In the genomic region with DNA sequence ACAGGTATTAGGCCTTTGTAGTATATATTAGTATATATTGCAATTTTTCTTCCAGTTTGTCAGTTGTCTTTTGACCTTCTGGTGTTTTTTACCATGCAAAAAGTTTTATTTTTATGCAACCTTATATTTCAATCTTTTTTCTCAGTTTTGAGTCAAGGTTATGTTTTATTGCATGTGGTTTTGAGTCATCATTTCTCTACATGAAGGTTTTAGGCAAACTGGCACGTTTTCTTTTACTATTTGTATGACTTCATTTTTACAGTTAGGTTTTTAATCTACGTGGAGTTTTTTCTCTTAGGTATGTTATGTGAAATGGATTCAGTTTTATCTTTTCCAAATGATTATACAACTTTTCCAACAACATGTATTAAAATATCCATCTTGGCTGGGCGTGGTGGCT, we compare ENCODE assay signal across 26 cellular contexts.
"Had no signal": no experiment of that assay in that cellular context is flagged by ENCODE, and none has a peak within 500 bp of the region (broad histone marks: within the 10 kb centered on the region; RNA-seq: fewer than 3 reads in every experiment).

No MANE protein-coding gene starts in this region.

- H3K27ac ChIP-seq: coronary artery, esophagus muscularis mucosa, foreskin keratinocyte, gastroesophageal sphincter, heart left ventricle, hepatocyte, left lung, neural progenitor cell, prostate gland, right atrium auricular region, transverse colon, upper lobe of right lung, uterus had no signal

- H3K4me3 Mint-ChIP-seq: mesothelial cell of epicardium; naive B cell; natural killer cell treated with Interleukin-12 subunit alpha and Interleukin-12 subunit beta and Interleukin-15 and Interleukin-18, amount 100 ng/mL, for 72 hours; neural progenitor cell; stimulated activated naive B cell treated with anti-CD40 and anti-IgM and Interleukin-4, amounts not matched to agents 10 μg/mL and 1 μg/mL and 100 μg/mL, for 72 hours; stimulated activated naive CD8-positive, alpha-beta T cell treated with anti-CD3 and anti-CD28 coated beads, Interleukin-15, Interleukin-2, amounts not matched to agents 100 ng/mL and 50 ng/mL, for 24 hours had no signal

- H3K36me3 ChIP-seq: esophagus muscularis mucosa, gastroesophageal sphincter, heart left ventricle, left lung, neural progenitor cell, prostate gland, right atrium auricular region, transverse colon, upper lobe of right lung, uterus had no signal

- H3K36me3 Mint-ChIP-seq: mesothelial cell of epicardium; naive B cell; natural killer cell treated with Interleukin-12 subunit alpha and Interleukin-12 subunit beta and Interleukin-15 and Interleukin-18, amount 100 ng/mL, for 72 hours; neural progenitor cell; stimulated activated naive B cell treated with anti-CD40 and anti-IgM and Interleukin-4, amounts not matched to agents 10 μg/mL and 1 μg/mL and 100 μg/mL, for 72 hours had no signal

- H3K4me2 ChIP-seq: hepatocyte, neural progenitor cell had no signal

- H3K27ac Mint-ChIP-seq: mesothelial cell of epicardium; naive B cell; natural killer cell treated with Interleukin-12 subunit alpha and Interleukin-12 subunit beta and Interleukin-15 and Interleukin-18, amount 100 ng/mL, for 72 hours; neural progenitor cell; stimulated activated naive B cell treated with anti-CD40 and anti-IgM and Interleukin-4, amounts not matched to agents 10 μg/mL and 1 μg/mL and 100 μg/mL, for 72 hours; stimulated activated naive CD8-positive, alpha-beta T cell treated with anti-CD3 and anti-CD28 coated beads, Interleukin-15, Interleukin-2, amounts not matched to agents 100 ng/mL and 50 ng/mL, for 24 hours had no signal

- DNase-seq: dermis blood vessel endothelial cell; effector memory CD4-positive, alpha-beta T cell; foreskin keratinocyte; heart left ventricle; left cardiac atrium; left lung; mesenchymal stem cell; mucosa of descending colon; naive B cell; nucleus accumbens; stimulated activated CD4-positive, alpha-beta T cell treated with anti-CD3 and anti-CD28 coated beads, Interleukin-4, amount 100 ng/mL, for 4 hours; stimulated activated naive B cell treated with anti-CD40 and anti-IgM and Interleukin-4, amounts not matched to agents 10 μg/mL and 1 μg/mL and 100 μg/mL, for 72 hours; transverse colon; upper lobe of right lung; uterus had no signal

- H3K9ac ChIP-seq: neural progenitor cell had no signal

- H3K79me2 ChIP-seq: hepatocyte had no signal

- H3K4me1 ChIP-seq: esophagus muscularis mucosa, foreskin keratinocyte, gastroesophageal sphincter, heart left ventricle, left lung, neural progenitor cell, prostate gland, right atrium auricular region, transverse colon, upper lobe of right lung, uterus had no signal

- ATAC-seq: foreskin keratinocyte; gastroesophageal sphincter; heart left ventricle; left cardiac atrium; left lung; mucosa of descending colon; natural killer cell treated with Interleukin-12 subunit alpha and Interleukin-12 subunit beta and Interleukin-15 and Interleukin-18, amount 100 ng/mL, for 72 hours; sciatic nerve; stimulated activated naive B cell treated with anti-CD40 and anti-IgM and Interleukin-4, amounts not matched to agents 10 μg/mL and 1 μg/mL and 100 μg/mL, for 72 hours; upper lobe of right lung had no signal

- H2AFZ ChIP-seq: hepatocyte, neural progenitor cell had no signal

- H3K9me3 Mint-ChIP-seq: mesothelial cell of epicardium; naive B cell; natural killer cell treated with Interleukin-12 subunit alpha and Interleukin-12 subunit beta and Interleukin-15 and Interleukin-18, amount 100 ng/mL, for 72 hours; neural progenitor cell; stimulated activated naive B cell treated with anti-CD40 and anti-IgM and Interleukin-4, amounts not matched to agents 10 μg/mL and 1 μg/mL and 100 μg/mL, for 72 hours; stimulated activated naive CD8-positive, alpha-beta T cell treated with anti-CD3 and anti-CD28 coated beads, Interleukin-15, Interleukin-2, amounts not matched to agents 100 ng/mL and 50 ng/mL, for 24 hours had no signal

- H3K4me1 Mint-ChIP-seq: mesothelial cell of epicardium; naive B cell; neural progenitor cell; stimulated activated naive B cell treated with anti-CD40 and anti-IgM and Interleukin-4, amounts not matched to agents 10 μg/mL and 1 μg/mL and 100 μg/mL, for 72 hours had no signal

- H3K27me3 ChIP-seq: esophagus muscularis mucosa, gastroesophageal sphincter, neural progenitor cell, right atrium auricular region, upper lobe of right lung, uterus had no signal

- H3K9me3 ChIP-seq: esophagus muscularis mucosa, gastroesophageal sphincter, heart left ventricle, left lung, mucosa of descending colon, prostate gland, right atrium auricular region, transverse colon, upper lobe of right lung, uterus had no signal

- H3K4me3 ChIP-seq: coronary artery, esophagus muscularis mucosa, gastroesophageal sphincter, heart left ventricle, hepatocyte, left lung, mucosa of descending colon, neural progenitor cell, prostate gland, right atrium auricular region, transverse colon, upper lobe of right lung, uterus had no signal
